8 cellular contexts compared by ENCODE assay signal in genomic region chr5:133287500-133287899, GRCh38.
DNase-seq lines count a peak whose midpoint lies in the region; ATAC-seq and TF ChIP-seq lines count a peak whose summit lies in the region.

No MANE protein-coding gene starts in this region.

- no peak overlapping the region for H3K27ac Mint-ChIP-seq in glutamatergic neuron (ENCODE audit: unreplicated experiment)

- no peaks in the 10 kb centered on the region for H3K4me1 ChIP-seq in lower lobe of right lung

- H3K9me3 ChIP-seq in lower lobe of right lung = no peaks in the 10 kb centered on the region

- H3K4me1 Mint-ChIP-seq in glutamatergic neuron (ENCODE audit: low read depth, unreplicated experiment) = peaks cover 7% of the 10 kb centered on the region

- no peak overlapping the region for H3K27ac ChIP-seq in lower lobe of right lung

- H3K9me3 Mint-ChIP-seq in glutamatergic neuron (ENCODE audit: unreplicated experiment) = peaks cover 6% of the 10 kb centered on the region

- no peak overlapping the region for H3K4me3 ChIP-seq in lower lobe of right lung

- H3K36me3 ChIP-seq in lower lobe of right lung = no peaks in the 10 kb centered on the region

- intact Hi-C loops in lower lobe of right lung (cut with DNase I) = no loop called here

- no peaks in the 10 kb centered on the region for H3K27me3 ChIP-seq in lower lobe of right lung (ENCODE audit: low read depth)

- DNase-seq in ELF-1 (ENCODE audit: low read depth, low spot score) = peak; percentile 64
- DNase-seq in Kasumi-1 (lab: John Stamatoyannopoulos, UW) = peak; percentile 32 to 36
- DNase-seq in activated CD8-positive, alpha-beta memory T cell treated with anti-CD3 and anti-CD28 coated beads, Interleukin-2, amount 50 U/mL, for 48 hours = peak; percentile 57
- DNase-seq in glutamatergic neuron = peak; percentile 56
- DNase-seq in stimulated activated CD4-positive, alpha-beta T cell treated with anti-CD3 and anti-CD28 coated beads, Interleukin-2, amount 100 ng/mL, for 48 hours = peak; percentile 30 to 36
- no peak for DNase-seq in lower lobe of right lung
- DNase-seq in NCI-H2081 treated with DMSO at 0.1 percent for 48 hours (lab: John Stamatoyannopoulos, UW) = no peak

- no peaks in the 10 kb centered on the region for H3K36me3 Mint-ChIP-seq in glutamatergic neuron (ENCODE audit: unreplicated experiment)

- no peak overlapping the region for H3K4me3 Mint-ChIP-seq in glutamatergic neuron (ENCODE audit: unreplicated experiment)

- H3K27me3 Mint-ChIP-seq in glutamatergic neuron (ENCODE audit: unreplicated experiment) = peaks cover 8% of the 10 kb centered on the region

- ATAC-seq in lower lobe of right lung = no peak
- no peak for ATAC-seq in GM19397 (IDR thresholded peaks at IDR 0.05; ENCODE audit: unreplicated experiment)

- TF ChIP-seq CTCF in glutamatergic neuron (IDR thresholded peaks at IDR 0.05; ENCODE audit: partially characterized antibody, unreplicated experiment) (no peak), lower lobe of right lung (IDR thresholded peaks at IDR 0.05) (no peak)

Comparison
In these comparisons a context has a peak if more than half of its experiments do, and no peak if none do; other contexts are left out.
1. DNase-seq: peak in ELF-1 (single experiment), Kasumi-1 (2 of 2), activated CD8-positive, alpha-beta memory T cell treated with anti-CD3 and anti-CD28 coated beads, Interleukin-2, amount 50 U/mL, for 48 hours (single experiment), glutamatergic neuron (single experiment) and stimulated activated CD4-positive, alpha-beta T cell treated with anti-CD3 and anti-CD28 coated beads, Interleukin-2, amount 100 ng/mL, for 48 hours (2 of 2); none in lower lobe of right lung (single experiment) and NCI-H2081 treated with DMSO at 0.1 percent for 48 hours (single experiment).